In the genomic region with DNA sequence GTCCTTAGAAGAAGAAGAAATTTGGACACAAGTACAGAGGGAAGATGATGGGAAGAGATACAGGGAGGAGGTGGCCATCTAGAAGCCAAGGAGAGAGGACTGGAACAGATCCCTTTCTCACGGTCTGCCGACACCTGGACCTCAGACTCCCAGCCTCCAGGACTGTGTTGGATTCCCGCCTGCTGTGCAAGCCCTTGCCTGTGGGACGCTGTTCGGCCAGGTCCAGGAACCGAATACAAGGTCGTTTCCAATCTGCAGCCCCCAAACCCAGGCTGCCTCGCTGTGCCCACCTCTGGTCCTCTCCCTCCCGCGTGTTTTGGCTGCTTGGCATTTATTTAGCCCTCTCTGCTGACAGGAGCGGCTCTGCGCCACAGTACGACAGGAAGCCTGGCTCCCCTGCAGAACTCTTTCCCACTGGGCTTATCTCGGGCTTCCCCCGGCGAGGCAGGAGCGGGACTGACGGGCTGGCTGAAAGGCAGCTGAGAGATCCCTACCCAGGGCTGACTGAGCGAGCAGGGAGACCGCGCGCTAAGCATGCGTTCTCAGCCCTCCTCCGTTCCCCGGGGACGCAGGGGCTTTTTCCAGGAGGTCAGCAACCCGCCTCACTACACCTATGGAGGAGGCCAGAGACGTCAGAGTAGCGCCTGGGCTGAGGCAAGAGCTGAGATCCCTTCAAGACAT, we compare ENCODE assay signal across 22 cellular contexts.
"Had no signal": no experiment of that assay in that cellular context is flagged by ENCODE, and none has a peak within 500 bp of the region (broad histone marks: within the 10 kb centered on the region; RNA-seq: fewer than 3 reads in every experiment).

No MANE protein-coding gene starts in this region.

- H3K4me3 ChIP-seq: adrenal gland, mucosa of descending colon, prostate gland, sigmoid colon, thoracic aorta had no signal

- ATAC-seq: activated CD4-positive, alpha-beta T cell treated with anti-CD3 and anti-CD28 coated beads for 36 hours; activated CD8-positive, alpha-beta memory T cell treated with anti-CD3 and anti-CD28 coated beads, Interleukin-2, amount 10 ng/mL, durations not matched to agents 7 days and 5 days; effector memory CD8-positive, alpha-beta T cell; mucosa of descending colon; naive thymus-derived CD4-positive, alpha-beta T cell; T-helper 17 cell had no signal

- H3K4me1 Mint-ChIP-seq: activated CD4-positive, alpha-beta T cell treated with anti-CD3 and anti-CD28 coated beads for 36 hours; activated CD8-positive, alpha-beta memory T cell treated with anti-CD3 and anti-CD28 coated beads, Interleukin-2, amount 10 ng/mL, durations not matched to agents 7 days and 5 days; activated naive CD4-positive, alpha-beta T cell treated with anti-CD3 and anti-CD28 coated beads, Interleukin-2, amount 50 U/mL, for 24 hours; naive thymus-derived CD4-positive, alpha-beta T cell; T-helper 17 cell had no signal

- H3K4me1 ChIP-seq: adrenal gland, prostate gland, sigmoid colon had no signal

- H3K27me3 ChIP-seq: adrenal gland, sigmoid colon had no signal

- H3K27ac ChIP-seq: adrenal gland, epithelial cell of prostate, prostate gland, sigmoid colon, thoracic aorta, WERI-Rb-1 had no signal

- H3K27ac Mint-ChIP-seq: activated CD4-positive, alpha-beta memory T cell treated with anti-CD3 and anti-CD28 coated beads for 36 hours; activated CD4-positive, alpha-beta T cell treated with anti-CD3 and anti-CD28 coated beads for 36 hours; activated CD8-positive, alpha-beta memory T cell treated with anti-CD3 and anti-CD28 coated beads, Interleukin-2, amount 10 ng/mL, durations not matched to agents 7 days and 5 days; activated naive CD4-positive, alpha-beta T cell treated with anti-CD3 and anti-CD28 coated beads, Interleukin-2, amount 50 U/mL, for 24 hours; activated T-cell treated with anti-CD3 and anti-CD28 coated beads, Interleukin-2, amount 50 U/mL, for 24 hours; dendritic cell treated with granulocyte-macrophage colony-stimulating factor and Interleukin-4, amounts not matched to agents 40 ng/mL and 50 ng/mL, for 4 days; effector memory CD8-positive, alpha-beta T cell; naive thymus-derived CD4-positive, alpha-beta T cell; T-helper 17 cell had no signal

- H3K36me3 Mint-ChIP-seq: activated CD4-positive, alpha-beta memory T cell treated with anti-CD3 and anti-CD28 coated beads for 36 hours; activated CD8-positive, alpha-beta memory T cell treated with anti-CD3 and anti-CD28 coated beads, Interleukin-2, amount 10 ng/mL, durations not matched to agents 7 days and 5 days; activated naive CD4-positive, alpha-beta T cell treated with anti-CD3 and anti-CD28 coated beads, Interleukin-2, amount 50 U/mL, for 24 hours had no signal

- DNase-seq: activated CD4-positive, alpha-beta memory T cell treated with anti-CD3 and anti-CD28 coated beads for 36 hours; activated CD4-positive, alpha-beta T cell treated with anti-CD3 and anti-CD28 coated beads for 36 hours; activated CD8-positive, alpha-beta memory T cell treated with anti-CD3 and anti-CD28 coated beads, Interleukin-2, amount 10 ng/mL, durations not matched to agents 7 days and 5 days; activated effector memory CD4-positive, alpha-beta T cell treated with anti-CD3 and anti-CD28 coated beads, Interleukin-2, amount 50 U/mL, for 16 hours; activated T-cell treated with anti-CD3 and anti-CD28 coated beads, Interleukin-2, amount 50 U/mL, for 24 hours; adrenal gland; central memory CD4-positive, alpha-beta T cell; effector memory CD8-positive, alpha-beta T cell; foreskin melanocyte; mammary epithelial cell; mucosa of descending colon; naive thymus-derived CD4-positive, alpha-beta T cell; occipital lobe; sigmoid colon; stimulated activated CD4-positive, alpha-beta T cell treated with anti-CD3 and anti-CD28 coated beads, Interleukin-1b, Interleukin-23, amount 100 ng/mL, for 48 hours; T-helper 17 cell; WERI-Rb-1 had no signal

- H3K4me3 Mint-ChIP-seq: activated CD4-positive, alpha-beta memory T cell treated with anti-CD3 and anti-CD28 coated beads for 36 hours; activated CD4-positive, alpha-beta T cell treated with anti-CD3 and anti-CD28 coated beads for 36 hours; activated CD8-positive, alpha-beta memory T cell treated with anti-CD3 and anti-CD28 coated beads, Interleukin-2, amount 10 ng/mL, durations not matched to agents 7 days and 5 days; activated naive CD4-positive, alpha-beta T cell treated with anti-CD3 and anti-CD28 coated beads, Interleukin-2, amount 50 U/mL, for 24 hours; activated T-cell treated with anti-CD3 and anti-CD28 coated beads, Interleukin-2, amount 50 U/mL, for 24 hours; dendritic cell treated with granulocyte-macrophage colony-stimulating factor and Interleukin-4, amounts not matched to agents 40 ng/mL and 50 ng/mL, for 4 days; effector memory CD8-positive, alpha-beta T cell; naive thymus-derived CD4-positive, alpha-beta T cell; T-helper 17 cell had no signal

- H3K9me3 ChIP-seq: adrenal gland, mucosa of descending colon, prostate gland, sigmoid colon, thoracic aorta had no signal

- H3K36me3 ChIP-seq: adrenal gland, prostate gland, sigmoid colon, thoracic aorta, WERI-Rb-1 had no signal

- H3K9me3 Mint-ChIP-seq: activated CD4-positive, alpha-beta memory T cell treated with anti-CD3 and anti-CD28 coated beads for 36 hours; activated naive CD4-positive, alpha-beta T cell treated with anti-CD3 and anti-CD28 coated beads, Interleukin-2, amount 50 U/mL, for 24 hours; activated T-cell treated with anti-CD3 and anti-CD28 coated beads, Interleukin-2, amount 50 U/mL, for 24 hours; dendritic cell treated with granulocyte-macrophage colony-stimulating factor and Interleukin-4, amounts not matched to agents 40 ng/mL and 50 ng/mL, for 4 days; effector memory CD8-positive, alpha-beta T cell had no signal
